22 cellular contexts compared by ENCODE assay signal in genomic region chr18:25250610-25250859, GRCh38.
"Had no signal": no experiment of that assay in that cellular context is flagged by ENCODE, and none has a peak within 500 bp of the region (broad histone marks: within the 10 kb centered on the region; RNA-seq: fewer than 3 reads in every experiment).

No MANE protein-coding gene starts in this region.

- H3K27me3 ChIP-seq: esophagus squamous epithelium, gastrocnemius medialis, neural progenitor cell, right lobe of liver, thyroid gland, vagina had no signal

- H3K9ac ChIP-seq: neural progenitor cell, parathyroid adenoma had no signal

- H3K9me3 ChIP-seq: esophagus squamous epithelium, gastrocnemius medialis, lower lobe of right lung, mucosa of descending colon, right lobe of liver, thyroid gland, vagina had no signal

- H2AFZ ChIP-seq: neural progenitor cell, parathyroid adenoma had no signal

- H3K4me2 ChIP-seq: neural progenitor cell had no signal

- H3K4me1 ChIP-seq: esophagus squamous epithelium, gastrocnemius medialis, neural progenitor cell, parathyroid adenoma, right lobe of liver, thyroid gland had no signal

- H3K79me2 ChIP-seq: parathyroid adenoma had no signal

- H3K27ac ChIP-seq: coronary artery, esophagus squamous epithelium, gastrocnemius medialis, lower lobe of right lung, neural progenitor cell, parathyroid adenoma, right lobe of liver, thyroid gland, vagina had no signal

- ATAC-seq: gastrocnemius medialis; left ventricle myocardium superior; lower lobe of right lung; mucosa of descending colon; natural killer cell treated with Interleukin-12 subunit alpha and Interleukin-12 subunit beta and Interleukin-15 and Interleukin-18, amount 100 ng/mL, for 72 hours; right lobe of liver; stimulated activated naive B cell treated with anti-CD40 and anti-IgM and Interleukin-4, amounts not matched to agents 10 μg/mL and 1 μg/mL and 100 μg/mL, for 72 hours had no signal

- DNase-seq: dermis blood vessel endothelial cell; effector memory CD4-positive, alpha-beta T cell; erythroblast; esophagus squamous epithelium; gastrocnemius medialis; head of caudate nucleus; left ventricle myocardium superior; lower lobe of right lung; mucosa of descending colon; naive B cell; right lobe of liver; small intestine; stimulated activated CD4-positive, alpha-beta T cell treated with anti-CD3 and anti-CD28 coated beads, Interleukin-15, amount 100 ng/mL, for 24 hours; stimulated activated CD4-positive, alpha-beta T cell treated with anti-CD3 and anti-CD28 coated beads, Interleukin-2, amount 100 ng/mL, for 48 hours; stimulated activated naive B cell treated with anti-CD40 and anti-IgM and Interleukin-4, amounts not matched to agents 10 μg/mL and 1 μg/mL and 100 μg/mL, for 72 hours; thyroid gland; trophoblast cell had no signal

- H3K4me3 ChIP-seq: coronary artery, esophagus squamous epithelium, gastrocnemius medialis, lower lobe of right lung, mucosa of descending colon, neural progenitor cell, right lobe of liver, thyroid gland, vagina had no signal

- H3K36me3 ChIP-seq: esophagus squamous epithelium, gastrocnemius medialis, lower lobe of right lung, neural progenitor cell, right lobe of liver, thyroid gland, vagina had no signal
